ENCODE assay signal across 13 cellular contexts in genomic region chr3:144294659-144295538, GRCh38.
A peak's percentile ranks its signal among the peaks of the same experiment; 100 is the strongest.
DNase-seq lines count a peak whose midpoint lies in the region; ATAC-seq and TF ChIP-seq lines count a peak whose summit lies in the region.
"Had no signal": no experiment of that assay in that cellular context is flagged by ENCODE, and none has a peak within 500 bp of the region (broad histone marks: within the 10 kb centered on the region; RNA-seq: fewer than 3 reads in every experiment).

No MANE protein-coding gene starts in this region.

- peaks cover 3 to 6% of the 10 kb centered on the region in 2 donors for H3K9me3 Mint-ChIP-seq in natural killer cell

- intact Hi-C loops in natural killer cell (cut with micrococcal nuclease) = no loop called here

- H3K4me3 Mint-ChIP-seq in natural killer cell = peak overlapping the region; percentile 1
- H3K4me3 Mint-ChIP-seq: endodermal cell had no signal

- H3K4me1 Mint-ChIP-seq in natural killer cell = peaks cover 0 to 8% of the 10 kb centered on the region in 2 donors
- H3K4me1 Mint-ChIP-seq: endodermal cell had no signal

- no peaks in the 10 kb centered on the region for H3K27me3 Mint-ChIP-seq in natural killer cell (ENCODE audit: low read depth in 2 of 2)

- H3K36me3 Mint-ChIP-seq in natural killer cell = no peaks in the 10 kb centered on the region

- peak overlapping the region; percentile 27 to 41 for H3K27ac Mint-ChIP-seq in natural killer cell
- H3K27ac Mint-ChIP-seq: endodermal cell had no signal

- no peak for TF ChIP-seq CTCF in natural killer cell (IDR thresholded peaks at IDR 0.05)

- ATAC-seq in GM18868 (IDR thresholded peaks at IDR 0.05; ENCODE audit: unreplicated experiment) (peak; percentile 90), GM21529 (IDR thresholded peaks at IDR 0.05; ENCODE audit: unreplicated experiment) (peak; percentile 92), HG03139 (IDR thresholded peaks at IDR 0.05; ENCODE audit: unreplicated experiment) (peak; percentile 88), natural killer cell (peak in 2 of 3 donors; percentile 43 to 63)
- ATAC-seq: HCT116 had no signal

- no peak for DNase-seq in natural killer cell
- no peak for DNase-seq in NCI-H2107 treated with DMSO at 0.1 percent for 48 hours (lab: John Stamatoyannopoulos, UW; ENCODE audit: unreplicated experiment)
- no peak for DNase-seq in ureter (ENCODE audit: low spot score)
- no peak for DNase-seq in SKM-1 (lab: John Stamatoyannopoulos, UW; ENCODE audit: unreplicated experiment)
- DNase-seq in NCI-H2196 treated with DMSO at 0.1 percent for 48 hours (lab: John Stamatoyannopoulos, UW; ENCODE audit: unreplicated experiment) = no peak
- DNase-seq: activated CD4-positive, CD25-positive, alpha-beta regulatory T cell; activated naive CD4-positive, alpha-beta T cell treated with anti-CD3 and anti-CD28 coated beads, Interleukin-2, amount 50 U/mL, for 16 hours; endodermal cell; NCI-H1105 had no signal
